Comparison of ENCODE assay signal across 1 cellular context in genomic region chr9:6894135-6894534, GRCh38.
A peak's percentile ranks its signal among the peaks of the same experiment; 100 is the strongest.
TF ChIP-seq lines count a peak whose summit lies in the region.

No MANE protein-coding gene starts in this region.

TF ChIP-seq in GM12878, 131 proteins besides CTCF, POLR2A, EP300 and RAD21 (continued from another document and continues in another):
- no peak for TF ChIP-seq IRF5 (IDR thresholded peaks at IDR 0.05; ENCODE audit: borderline replicate concordance)
- TF ChIP-seq KLF5 (IDR thresholded peaks at IDR 0.05; ENCODE audit: partially characterized antibody): no peak
- TF ChIP-seq HSF1 (IDR thresholded peaks at IDR 0.05; ENCODE audit: low read depth, low read length): no peak
- TF ChIP-seq SRF (IDR thresholded peaks at IDR 0.05; ENCODE audit: low read depth in 2 of 2, low read length in 2 of 2): no peak
- peak; percentile 16 for TF ChIP-seq MEF2B (IDR thresholded peaks at IDR 0.05; ENCODE audit: partially characterized antibody, poor library complexity, severe bottlenecking)
- no peak for TF ChIP-seq TCF7 (IDR thresholded peaks at IDR 0.05; ENCODE audit: borderline replicate concordance)
- no peak for TF ChIP-seq ZBTB11 (CRISPR knock-in tag; IDR thresholded peaks at IDR 0.05)
- no peak for TF ChIP-seq NR2F1 (conservative IDR thresholded peaks at IDR 0.05)
- TF ChIP-seq MEF2A (IDR thresholded peaks at IDR 0.05; ENCODE audit: insufficient read depth, low read depth, low read length): peak; percentile 49; the same call in 1 of the 2 replicates
- TF ChIP-seq ZNF592 (IDR thresholded peaks at IDR 0.05): no peak
- peak in 1 of 2 experiments; percentile 78; a peak in 2 of 4 replicates for TF ChIP-seq CEBPB (IDR thresholded peaks at IDR 0.05; ENCODE audit: borderline replicate concordance in 1 of 2, low read depth in 2 of 2, low read length in 2 of 2)
- TF ChIP-seq PAX8 (IDR thresholded peaks at IDR 0.05): peak; percentile 92; the same call in 1 of the 2 replicates
- no peak for TF ChIP-seq SMARCA5 (IDR thresholded peaks at IDR 0.05)
- peak; percentile 80 for TF ChIP-seq RELB (IDR thresholded peaks at IDR 0.05; ENCODE audit: low read depth)
- no peak for TF ChIP-seq HDGF (IDR thresholded peaks at IDR 0.05)
- peak; percentile 93 for TF ChIP-seq JUNB (IDR thresholded peaks at IDR 0.05)
- no peak for TF ChIP-seq BCL11A (IDR thresholded peaks at IDR 0.05; ENCODE audit: low read depth, low read length)
- TF ChIP-seq RUNX3 (IDR thresholded peaks at IDR 0.05; ENCODE audit: low read length): peak; percentile 23; the same call in 1 of the 2 replicates
- TF ChIP-seq NKRF (conservative IDR thresholded peaks at IDR 0.05): no peak
- no peak for TF ChIP-seq RAD51 (IDR thresholded peaks at IDR 0.05)
- TF ChIP-seq ZNF24 (IDR thresholded peaks at IDR 0.05): 0 out of 2 replicates have a peak, but pooled peaks have one; percentile 39
- TF ChIP-seq TAF1 (IDR thresholded peaks at IDR 0.05; ENCODE audit: borderline replicate concordance, low read depth, low read length): no peak
- TF ChIP-seq ASH2L (IDR thresholded peaks at IDR 0.05; ENCODE audit: borderline replicate concordance, low read depth): no peak
- no peak for TF ChIP-seq SIN3A (IDR thresholded peaks at IDR 0.05; ENCODE audit: low read depth, low read length)
- TF ChIP-seq CREM (IDR thresholded peaks at IDR 0.05; ENCODE audit: low read depth): 0 out of 2 replicates have a peak, but pooled peaks have one; percentile 49
- TF ChIP-seq, protein P1, sequence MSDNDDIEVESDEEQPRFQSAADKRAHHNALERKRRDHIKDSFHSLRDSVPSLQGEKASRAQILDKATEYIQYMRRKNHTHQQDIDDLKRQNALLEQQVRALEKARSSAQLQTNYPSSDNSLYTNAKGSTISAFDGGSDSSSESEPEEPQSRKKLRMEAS (IDR thresholded peaks at IDR 0.05; ENCODE audit: low read depth, low read length): no peak
- no peak for TF ChIP-seq ZBTB4 (CRISPR knock-in tag; IDR thresholded peaks at IDR 0.05)
- TF ChIP-seq ZNF207 (IDR thresholded peaks at IDR 0.05; ENCODE audit: borderline replicate concordance): no peak
- no peak for TF ChIP-seq PBX3 (IDR thresholded peaks at IDR 0.05; ENCODE audit: insufficient replicate concordance, low read depth, low read length)
- no peak for TF ChIP-seq IKZF2 (IDR thresholded peaks at IDR 0.05)
- no peak for TF ChIP-seq SUPT20H (IDR thresholded peaks at IDR 0.05; ENCODE audit: borderline replicate concordance, control insufficient read depth, low read depth, low read length)
- TF ChIP-seq, protein P2, sequence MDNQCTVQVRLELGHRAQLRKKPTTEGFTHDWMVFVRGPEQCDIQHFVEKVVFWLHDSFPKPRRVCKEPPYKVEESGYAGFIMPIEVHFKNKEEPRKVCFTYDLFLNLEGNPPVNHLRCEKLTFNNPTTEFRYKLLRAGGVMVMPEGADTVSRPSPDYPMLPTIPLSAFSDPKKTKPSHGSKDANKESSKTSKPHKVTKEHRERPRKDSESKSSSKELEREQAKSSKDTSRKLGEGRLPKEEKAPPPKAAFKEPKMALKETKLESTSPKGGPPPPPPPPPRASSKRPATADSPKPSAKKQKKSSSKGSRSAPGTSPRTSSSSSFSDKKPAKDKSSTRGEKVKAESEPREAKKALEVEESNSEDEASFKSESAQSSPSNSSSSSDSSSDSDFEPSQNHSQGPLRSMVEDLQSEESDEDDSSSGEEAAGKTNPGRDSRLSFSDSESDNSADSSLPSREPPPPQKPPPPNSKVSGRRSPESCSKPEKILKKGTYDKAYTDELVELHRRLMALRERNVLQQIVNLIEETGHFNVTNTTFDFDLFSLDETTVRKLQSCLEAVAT (IDR thresholded peaks at IDR 0.05): no peak
- no peak for TF ChIP-seq NFXL1 (IDR thresholded peaks at IDR 0.05; ENCODE audit: borderline replicate concordance)
- TF ChIP-seq KDM1A (IDR thresholded peaks at IDR 0.05; ENCODE audit: borderline replicate concordance): no peak
- peak; percentile 84 for TF ChIP-seq NFIC (IDR thresholded peaks at IDR 0.05; ENCODE audit: low read depth, low read length)
